ENCODE assay signal across 8 cellular contexts in genomic region chr4:49120804-49121203, GRCh38.
DNase-seq lines count a peak whose midpoint lies in the region; ATAC-seq and TF ChIP-seq lines count a peak whose summit lies in the region.
"Not testable (repeated sequence)": the region's sequence is repeated elsewhere in the genome, so short reads cannot be mapped to it uniquely, and the experiment has no call there.

No MANE protein-coding gene starts in this region.

- in situ Hi-C loops in KBM-7 (cut with MboI; ENCODE audit: low pct_unique_long_range_greater_than_20kb, low sequenced_read_pairs) = not testable (repeated sequence)

- H3K9me3 Mint-ChIP-seq in activated naive CD4-positive, alpha-beta T cell treated with anti-CD3 and anti-CD28 coated beads, Interleukin-2, amount 50 U/mL, for 72 hours = peaks cover 49 to 55% of the 10 kb centered on the region in 2 donors

- 60 to 69% (median 68%) methylated on average over 10 of the region's 10 CpGs for WGBS in psoas muscle, 3 donors

- H3K9me3 ChIP-seq in psoas muscle = peaks cover 20% of the 10 kb centered on the region

- H3K4me3 ChIP-seq in AG09309 (ENCODE audit: control insufficient read depth, low read depth, low read length); psoas muscle: not testable (repeated sequence)

- H3K36me3 ChIP-seq in psoas muscle (ENCODE audit: insufficient read depth in 1 of 2, low read depth in 1 of 2) = not testable (repeated sequence)

- H3K27ac Mint-ChIP-seq in activated naive CD4-positive, alpha-beta T cell treated with anti-CD3 and anti-CD28 coated beads, Interleukin-2, amount 50 U/mL, for 72 hours = not testable (repeated sequence)

- not testable (repeated sequence) for H3K4me1 ChIP-seq in psoas muscle

- peak; percentile 6 for TF ChIP-seq CTCF in AG09309 (IDR thresholded peaks at IDR 0.05; ENCODE audit: control insufficient read depth, insufficient read depth, low read depth, low read length, missing control alignments)
- not testable (repeated sequence) for TF ChIP-seq CTCF in psoas muscle (IDR thresholded peaks at IDR 0.05)

- ATAC-seq in GM19395 (IDR thresholded peaks at IDR 0.05; ENCODE audit: unreplicated experiment) (peak; percentile 20), HG02938 (IDR thresholded peaks at IDR 0.05; ENCODE audit: unreplicated experiment) (peak; percentile 21), psoas muscle (peak; percentile 58 to 75 (median 64))
- ATAC-seq in activated naive CD4-positive, alpha-beta T cell treated with anti-CD3 and anti-CD28 coated beads, Interleukin-2, amount 50 U/mL, for 72 hours = peak; percentile 13 to 34

- intact Hi-C loops in psoas muscle (cut with DNase I) = not testable (repeated sequence)

- H3K27me3 ChIP-seq in psoas muscle (ENCODE audit: insufficient read depth in 3 of 3, low read length in 2 of 3) = not testable (repeated sequence)

- H3K36me3 Mint-ChIP-seq in activated naive CD4-positive, alpha-beta T cell treated with anti-CD3 and anti-CD28 coated beads, Interleukin-2, amount 50 U/mL, for 72 hours = peaks cover 49 to 54% of the 10 kb centered on the region in 2 donors

- DNase-seq in AG09309 (ENCODE audit: low read depth); activated naive CD4-positive, alpha-beta T cell treated with anti-CD3 and anti-CD28 coated beads, Interleukin-2, amount 50 U/mL, for 72 hours (ENCODE audit: low spot score in 2 of 2); psoas muscle: not testable (repeated sequence)
- DNase-seq in KBM-7 (peak; percentile 59), epithelial cell of prostate (ENCODE audit: low read depth, low spot score) (peak; percentile 73), inferior parietal cortex (ENCODE audit: extremely low spot score) (peak; percentile 62)

- H3K27ac ChIP-seq in epithelial cell of prostate, psoas muscle: not testable (repeated sequence)
